ENCODE assay signal across 21 cellular contexts in genomic region chr12:9106067-9106466, GRCh38.
DNase-seq lines count a peak whose midpoint lies in the region; ATAC-seq, FAIRE-seq and TF ChIP-seq lines count a peak whose summit lies in the region.
"Had no signal": no experiment of that assay in that cellular context is flagged by ENCODE, and none has a peak within 500 bp of the region (broad histone marks: within the 10 kb centered on the region; RNA-seq: fewer than 3 reads in every experiment).

No MANE protein-coding gene starts in this region.

- H3K9ac ChIP-seq in subcutaneous abdominal adipose tissue (ENCODE audit: low read length in 5 of 5) = no peak overlapping the region
- H3K9ac ChIP-seq: BLaER1 had no signal

- TF ChIP-seq CTCF in HEK293 (tag by site-specific recombination; IDR thresholded peaks at IDR 0.05) = no peak

- POLR2A ChIA-PET in HEK293 (lab: Yijun Ruan, JAX) = no interaction called here

- H3K4me3 ChIP-seq in HEK293 (ENCODE audit: low read depth, low read length) (no peak overlapping the region), subcutaneous abdominal adipose tissue (ENCODE audit: low read depth in 1 of 5, low read length in 5 of 5) (no peak overlapping the region)
- H3K4me3 ChIP-seq: BLaER1 had no signal

- peak; percentile 58 for FAIRE-seq in GM19239 (lab: Jason Lieb, UNC)
- FAIRE-seq: A204.1, D721Med, G401.6, GM12892, GM18507 had no signal

- H3K27ac ChIP-seq in HEK293 (ENCODE audit: extremely low read depth, low read depth, low read length) (no peak overlapping the region), subcutaneous abdominal adipose tissue (ENCODE audit: low read depth, low read length) (peak overlapping the region; percentile 21)
- H3K27ac ChIP-seq: BLaER1, C4-2B had no signal

- no peaks in the 10 kb centered on the region for H3K9me3 ChIP-seq in HEK293 (ENCODE audit: control insufficient read depth, insufficient read depth, low read depth, low read length)
- H3K9me3 ChIP-seq in subcutaneous abdominal adipose tissue (ENCODE audit: control insufficient read depth in 5 of 5, low read length in 5 of 5) = no peaks in the 10 kb centered on the region
- H3K9me3 ChIP-seq: BE2C, BLaER1, Caco-2 had no signal

- H3K4me1 ChIP-seq in HEK293 (ENCODE audit: control insufficient read depth, insufficient read depth, low read length) (no peaks in the 10 kb centered on the region), subcutaneous abdominal adipose tissue (ENCODE audit: control insufficient read depth in 5 of 5, insufficient read depth in 5 of 5, low read length in 5 of 5) (peaks cover 0 to 16% (median 0%) of the 10 kb centered on the region in 5 donors)
- H3K4me1 ChIP-seq: BE2C, BLaER1, Caco-2 had no signal

- CTCF ChIA-PET in HEK293 (lab: Yijun Ruan, JAX) = no interaction called here

- no peaks in the 10 kb centered on the region for H3K27me3 ChIP-seq in subcutaneous abdominal adipose tissue (ENCODE audit: control insufficient read depth in 5 of 5, insufficient read depth in 4 of 5, low read length in 5 of 5)
- H3K27me3 ChIP-seq: BE2C, BLaER1 had no signal

- H3K36me3 ChIP-seq in HEK293 (ENCODE audit: control insufficient read depth in 2 of 2, insufficient read depth in 1 of 2, low read length in 2 of 2) = no peaks in the 10 kb centered on the region
- peaks cover 11 to 63% (median 59%) of the 10 kb centered on the region in 5 donors for H3K36me3 ChIP-seq in subcutaneous abdominal adipose tissue (ENCODE audit: control insufficient read depth in 5 of 5, insufficient read depth in 5 of 5, low read length in 5 of 5)
- H3K36me3 ChIP-seq: BE2C, BLaER1 had no signal

- DNase-seq in GM19239 (ENCODE audit: insufficient read length, low spot score) = no peak
- no peak for DNase-seq in C1 segment of cervical spinal cord (lab: John Stamatoyannopoulos, UW)
- DNase-seq: 8988T; ACHN; BE2C; Caco-2; Calu3; CD4-positive, alpha-beta T cell; CD8-positive, alpha-beta T cell; DMS79 treated with DMSO at 0.1 percent for 48 hours; GF-D8 had no signal

- ATAC-seq in GM21447 (IDR thresholded peaks at IDR 0.05; ENCODE audit: unreplicated experiment) = no peak
- ATAC-seq: CD8-positive, alpha-beta T cell had no signal

TF ChIP-seq in HEK293, 187 proteins besides CTCF, POLR2A, EP300 and RAD21:
- peak; percentile 68 for TF ChIP-seq PRDM1 (tag by site-specific recombination; IDR thresholded peaks at IDR 0.05)
- no peak for TF ChIP-seq FEZF1 (tag by site-specific recombination; IDR thresholded peaks at IDR 0.05)
- no peak for TF ChIP-seq ZNF280D (tag by site-specific recombination; IDR thresholded peaks at IDR 0.05)
- no peak for TF ChIP-seq HOXA7 (CRISPR knock-in tag; IDR thresholded peaks at IDR 0.05; ENCODE audit: borderline replicate concordance)
